In genomic region chr4:155973639-155974475, GRCh38 we compare ENCODE assay signal across 10 cellular contexts. TPM values are rescaled to one million over a fixed set of nuclear protein-coding genes. Genes with fewer than 3 reads are reported as not detected.
DNase-seq lines count a peak whose midpoint lies in the region; ATAC-seq, FAIRE-seq and TF ChIP-seq lines count a peak whose summit lies in the region.
"Had no signal": no experiment of that assay in that cellular context is flagged by ENCODE, and none has a peak within 500 bp of the region (broad histone marks: within the 10 kb centered on the region; RNA-seq: fewer than 3 reads in every experiment).

No MANE protein-coding gene starts in this region.

- peaks cover 4 to 10% of the 10 kb centered on the region in 2 donors for H3K27me3 Mint-ChIP-seq in CD8-positive, alpha-beta memory T cell

- peak overlapping the region; percentile 11; the same call in 1 of the 2 replicates for H3K4me2 ChIP-seq in MM.1S (ENCODE audit: low read depth, low read length)

- peaks cover 17% of the 10 kb centered on the region for H3K4me1 ChIP-seq in MM.1S (ENCODE audit: low read length)
- no peaks in the 10 kb centered on the region for H3K4me1 ChIP-seq in CD8-positive, alpha-beta memory T cell (ENCODE audit: insufficient read depth, low read length)

- no peak overlapping the region for H3K9ac ChIP-seq in MM.1S (ENCODE audit: low read length)

- TF ChIP-seq CTCF in MM.1S (IDR thresholded peaks at IDR 0.05; ENCODE audit: low read length): no peak
- TF ChIP-seq CTCF in GM20000 (IDR thresholded peaks at IDR 0.05; ENCODE audit: extremely low read depth, missing control alignments): no peak

- H3K9me3 Mint-ChIP-seq in CD8-positive, alpha-beta memory T cell: peaks cover under 1 to 3% (median 1%) of the 10 kb centered on the region in 5 donors
- H3K9me3 Mint-ChIP-seq: activated T-helper 17 cell treated with anti-CD3 and anti-CD28 coated beads, Interleukin-2, amount 50 U/mL, for 72 hours; natural killer cell treated with Interleukin-12 subunit alpha and Interleukin-12 subunit beta and Interleukin-15 and Interleukin-18, amount 100 ng/mL, for 72 hours had no signal

- peak; percentile 53 for FAIRE-seq in GM19239 (lab: Jason Lieb, UNC)

- H3K9me3 ChIP-seq in MM.1S (replicated peaks; ENCODE audit: insufficient read depth, low read length): no peaks in the 10 kb centered on the region
- H3K9me3 ChIP-seq in CD8-positive, alpha-beta memory T cell (ENCODE audit: low read length): no peaks in the 10 kb centered on the region

- H2AFZ ChIP-seq in MM.1S (ENCODE audit: low read length): peak overlapping the region; percentile 7; the same call in 1 of the 2 replicates

- H3K4me3 ChIP-seq in MM.1S (ENCODE audit: low read length): no peak overlapping the region
- H3K4me3 ChIP-seq in CD8-positive, alpha-beta memory T cell (ENCODE audit: low read length): no peak overlapping the region

- H3K4me1 Mint-ChIP-seq in CD8-positive, alpha-beta memory T cell: no peaks in the 10 kb centered on the region
- H3K4me1 Mint-ChIP-seq: activated T-helper 17 cell treated with anti-CD3 and anti-CD28 coated beads, Interleukin-2, amount 50 U/mL, for 72 hours had no signal

- no peaks in the 10 kb centered on the region for H3K9me2 ChIP-seq in MM.1S (replicated peaks; ENCODE audit: insufficient read depth, low read length)

- DNase-seq in GM19239 (ENCODE audit: insufficient read length, low spot score) (no peak), MM.1S (no peak), myocyte (ENCODE audit: low read depth) (peak; percentile 42), GM20000 (ENCODE audit: low spot score) (no peak), D341Med (ENCODE audit: low spot score) (no peak), OCI-M2 (lab: John Stamatoyannopoulos, UW; ENCODE audit: unreplicated experiment) (no peak)
- DNase-seq in CD8-positive, alpha-beta memory T cell: no peak

- POLR2A ChIA-PET in CD8-positive, alpha-beta memory T cell (lab: Charles Lee): no interaction called here

- no peaks in the 10 kb centered on the region for H3K79me2 ChIP-seq in MM.1S (ENCODE audit: low read length)

- no peaks in the 10 kb centered on the region for H4K20me1 ChIP-seq in MM.1S (ENCODE audit: insufficient read depth, low read length)

- H3K27ac Mint-ChIP-seq in CD8-positive, alpha-beta memory T cell: no peak overlapping the region
- H3K27ac Mint-ChIP-seq: activated T-helper 17 cell treated with anti-CD3 and anti-CD28 coated beads, Interleukin-2, amount 50 U/mL, for 72 hours; natural killer cell treated with Interleukin-12 subunit alpha and Interleukin-12 subunit beta and Interleukin-15 and Interleukin-18, amount 100 ng/mL, for 72 hours had no signal

- no peaks in the 10 kb centered on the region for H3K36me3 Mint-ChIP-seq in CD8-positive, alpha-beta memory T cell
- H3K36me3 Mint-ChIP-seq: natural killer cell treated with Interleukin-12 subunit alpha and Interleukin-12 subunit beta and Interleukin-15 and Interleukin-18, amount 100 ng/mL, for 72 hours had no signal

- peak; percentile 31 for ATAC-seq in HG02884 (IDR thresholded peaks at IDR 0.05; ENCODE audit: unreplicated experiment)
- ATAC-seq: activated T-helper 17 cell treated with anti-CD3 and anti-CD28 coated beads, Interleukin-2, amount 50 U/mL, for 72 hours; natural killer cell treated with Interleukin-12 subunit alpha and Interleukin-12 subunit beta and Interleukin-15 and Interleukin-18, amount 100 ng/mL, for 72 hours had no signal

- H3F3A ChIP-seq in MM.1S (ENCODE audit: insufficient read depth, low read length): no peaks in the 10 kb centered on the region

- CTCF ChIA-PET in CD8-positive, alpha-beta memory T cell (lab: Charles Lee): no interaction called here

- no peaks in the 10 kb centered on the region for H3K36me3 ChIP-seq in MM.1S (replicated peaks; ENCODE audit: insufficient read depth, low read length)
- H3K36me3 ChIP-seq in CD8-positive, alpha-beta memory T cell (ENCODE audit: insufficient read depth, low read length): no peaks in the 10 kb centered on the region

- H3K27me3 ChIP-seq in MM.1S (replicated peaks; ENCODE audit: insufficient read depth, low read length): no peaks in the 10 kb centered on the region
- H3K27me3 ChIP-seq in CD8-positive, alpha-beta memory T cell (ENCODE audit: insufficient read depth, low read length, poor library complexity, severe bottlenecking): no peaks in the 10 kb centered on the region

- peak overlapping the region; percentile 30; the same call in 1 of the 2 replicates for H3K27ac ChIP-seq in MM.1S (ENCODE audit: low read length)
- H3K27ac ChIP-seq in CD8-positive, alpha-beta memory T cell (ENCODE audit: low read depth, low read length): no peak overlapping the region

- no peak overlapping the region for H3K4me3 Mint-ChIP-seq in CD8-positive, alpha-beta memory T cell
- H3K4me3 Mint-ChIP-seq: activated T-helper 17 cell treated with anti-CD3 and anti-CD28 coated beads, Interleukin-2, amount 50 U/mL, for 72 hours; natural killer cell treated with Interleukin-12 subunit alpha and Interleukin-12 subunit beta and Interleukin-15 and Interleukin-18, amount 100 ng/mL, for 72 hours had no signal

RNA-seq across cellular contexts. Expression of gene CTSO, which starts 20.2 kb away (rescaled TPM):
- 29.4 and 32.9 TPM in 2 replicates for total RNA-seq in myocyte
- 11.3 TPM for polyA plus RNA-seq in myocyte (2012)
- total RNA-seq in CD8-positive, alpha-beta memory T cell: 1 to 10 TPM; 4.1 TPM
- polyA plus RNA-seq in CD8-positive, alpha-beta memory T cell: 39.1 TPM
